ENCODE assay signal across 1 cellular context in the genomic region with DNA sequence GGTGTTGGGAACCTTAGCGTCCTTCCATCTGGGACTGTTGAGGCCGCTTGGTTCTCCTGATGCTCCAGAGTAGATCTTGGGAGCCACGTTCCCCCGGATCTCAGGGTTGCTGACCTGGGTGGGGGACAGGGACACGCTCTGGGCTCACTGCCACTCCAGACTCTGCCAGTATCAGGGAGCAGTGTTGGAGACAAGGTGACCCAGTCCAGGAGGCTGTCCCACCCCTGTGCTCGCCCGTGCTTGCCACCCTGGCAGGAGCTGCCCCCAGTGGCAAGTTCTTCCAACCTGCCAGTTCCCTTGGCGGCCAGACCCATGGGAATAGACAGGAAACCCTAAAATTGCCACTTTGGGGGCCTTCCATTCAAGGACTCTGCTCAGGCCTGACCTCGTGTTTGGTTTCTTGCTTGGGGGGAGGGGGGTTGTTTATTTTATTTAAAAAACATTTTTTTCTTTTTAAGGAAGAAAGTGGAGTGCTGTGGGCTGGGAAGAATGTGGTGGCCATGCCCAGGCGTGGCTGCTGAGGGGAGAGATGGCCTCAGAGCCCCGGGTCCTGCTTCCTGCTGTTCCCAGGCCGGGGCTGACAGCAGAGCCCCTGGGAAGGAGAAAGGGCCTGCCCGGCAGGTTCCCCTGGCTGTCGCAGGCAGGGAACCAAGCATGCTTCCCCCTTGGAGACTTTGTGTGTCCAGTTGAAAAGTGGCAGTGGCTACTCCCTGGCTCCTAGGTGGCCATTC.
TF ChIP-seq lines count a peak whose summit lies in the region.

No MANE protein-coding gene starts in this region.

TF ChIP-seq in SK-N-SH, 30 proteins besides CTCF, POLR2A, EP300 and RAD21:
- TF ChIP-seq, protein P1, sequence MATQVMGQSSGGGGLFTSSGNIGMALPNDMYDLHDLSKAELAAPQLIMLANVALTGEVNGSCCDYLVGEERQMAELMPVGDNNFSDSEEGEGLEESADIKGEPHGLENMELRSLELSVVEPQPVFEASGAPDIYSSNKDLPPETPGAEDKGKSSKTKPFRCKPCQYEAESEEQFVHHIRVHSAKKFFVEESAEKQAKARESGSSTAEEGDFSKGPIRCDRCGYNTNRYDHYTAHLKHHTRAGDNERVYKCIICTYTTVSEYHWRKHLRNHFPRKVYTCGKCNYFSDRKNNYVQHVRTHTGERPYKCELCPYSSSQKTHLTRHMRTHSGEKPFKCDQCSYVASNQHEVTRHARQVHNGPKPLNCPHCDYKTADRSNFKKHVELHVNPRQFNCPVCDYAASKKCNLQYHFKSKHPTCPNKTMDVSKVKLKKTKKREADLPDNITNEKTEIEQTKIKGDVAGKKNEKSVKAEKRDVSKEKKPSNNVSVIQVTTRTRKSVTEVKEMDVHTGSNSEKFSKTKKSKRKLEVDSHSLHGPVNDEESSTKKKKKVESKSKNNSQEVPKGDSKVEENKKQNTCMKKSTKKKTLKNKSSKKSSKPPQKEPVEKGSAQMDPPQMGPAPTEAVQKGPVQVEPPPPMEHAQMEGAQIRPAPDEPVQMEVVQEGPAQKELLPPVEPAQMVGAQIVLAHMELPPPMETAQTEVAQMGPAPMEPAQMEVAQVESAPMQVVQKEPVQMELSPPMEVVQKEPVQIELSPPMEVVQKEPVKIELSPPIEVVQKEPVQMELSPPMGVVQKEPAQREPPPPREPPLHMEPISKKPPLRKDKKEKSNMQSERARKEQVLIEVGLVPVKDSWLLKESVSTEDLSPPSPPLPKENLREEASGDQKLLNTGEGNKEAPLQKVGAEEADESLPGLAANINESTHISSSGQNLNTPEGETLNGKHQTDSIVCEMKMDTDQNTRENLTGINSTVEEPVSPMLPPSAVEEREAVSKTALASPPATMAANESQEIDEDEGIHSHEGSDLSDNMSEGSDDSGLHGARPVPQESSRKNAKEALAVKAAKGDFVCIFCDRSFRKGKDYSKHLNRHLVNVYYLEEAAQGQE (IDR thresholded peaks at IDR 0.05; ENCODE audit: low read depth, low read length) = no peak
- TF ChIP-seq, protein P2, sequence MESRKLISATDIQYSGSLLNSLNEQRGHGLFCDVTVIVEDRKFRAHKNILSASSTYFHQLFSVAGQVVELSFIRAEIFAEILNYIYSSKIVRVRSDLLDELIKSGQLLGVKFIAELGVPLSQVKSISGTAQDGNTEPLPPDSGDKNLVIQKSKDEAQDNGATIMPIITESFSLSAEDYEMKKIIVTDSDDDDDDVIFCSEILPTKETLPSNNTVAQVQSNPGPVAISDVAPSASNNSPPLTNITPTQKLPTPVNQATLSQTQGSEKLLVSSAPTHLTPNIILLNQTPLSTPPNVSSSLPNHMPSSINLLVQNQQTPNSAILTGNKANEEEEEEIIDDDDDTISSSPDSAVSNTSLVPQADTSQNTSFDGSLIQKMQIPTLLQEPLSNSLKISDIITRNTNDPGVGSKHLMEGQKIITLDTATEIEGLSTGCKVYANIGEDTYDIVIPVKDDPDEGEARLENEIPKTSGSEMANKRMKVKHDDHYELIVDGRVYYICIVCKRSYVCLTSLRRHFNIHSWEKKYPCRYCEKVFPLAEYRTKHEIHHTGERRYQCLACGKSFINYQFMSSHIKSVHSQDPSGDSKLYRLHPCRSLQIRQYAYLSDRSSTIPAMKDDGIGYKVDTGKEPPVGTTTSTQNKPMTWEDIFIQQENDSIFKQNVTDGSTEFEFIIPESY (IDR thresholded peaks at IDR 0.05; ENCODE audit: borderline replicate concordance, low read depth) = no peak
- TF ChIP-seq, protein P3, sequence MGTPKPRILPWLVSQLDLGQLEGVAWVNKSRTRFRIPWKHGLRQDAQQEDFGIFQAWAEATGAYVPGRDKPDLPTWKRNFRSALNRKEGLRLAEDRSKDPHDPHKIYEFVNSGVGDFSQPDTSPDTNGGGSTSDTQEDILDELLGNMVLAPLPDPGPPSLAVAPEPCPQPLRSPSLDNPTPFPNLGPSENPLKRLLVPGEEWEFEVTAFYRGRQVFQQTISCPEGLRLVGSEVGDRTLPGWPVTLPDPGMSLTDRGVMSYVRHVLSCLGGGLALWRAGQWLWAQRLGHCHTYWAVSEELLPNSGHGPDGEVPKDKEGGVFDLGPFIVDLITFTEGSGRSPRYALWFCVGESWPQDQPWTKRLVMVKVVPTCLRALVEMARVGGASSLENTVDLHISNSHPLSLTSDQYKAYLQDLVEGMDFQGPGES (IDR thresholded peaks at IDR 0.05; ENCODE audit: low read depth, low read length) = no peak
- TF ChIP-seq, protein P4, sequence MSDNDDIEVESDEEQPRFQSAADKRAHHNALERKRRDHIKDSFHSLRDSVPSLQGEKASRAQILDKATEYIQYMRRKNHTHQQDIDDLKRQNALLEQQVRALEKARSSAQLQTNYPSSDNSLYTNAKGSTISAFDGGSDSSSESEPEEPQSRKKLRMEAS (IDR thresholded peaks at IDR 0.05; ENCODE audit: low read depth) = no peak
- TF ChIP-seq TEAD4 (IDR thresholded peaks at IDR 0.05; ENCODE audit: borderline replicate concordance, insufficient read depth) (no peak), YY1 (IDR thresholded peaks at IDR 0.05; ENCODE audit: low read depth) (no peak), NRF1 (IDR thresholded peaks at IDR 0.05; ENCODE audit: low read depth, low read length) (no peak), TCF12 (IDR thresholded peaks at IDR 0.05) (no peak), MEF2A (IDR thresholded peaks at IDR 0.05; ENCODE audit: borderline replicate concordance, low read depth) (no peak), EZH2phosphoT487 (IDR thresholded peaks at IDR 0.05; ENCODE audit: borderline replicate concordance, low read depth) (no peak), GATA2 (CRISPR knock-in tag; IDR thresholded peaks at IDR 0.05) (no peak), JUND (IDR thresholded peaks at IDR 0.05) (no peak)
TF ChIP-seq in SK-N-SH: peak in this region for 0.
